9 cellular contexts compared by ENCODE assay signal in genomic region chr3:154904328-154904727, GRCh38.
DNase-seq lines count a peak whose midpoint lies in the region; ATAC-seq and TF ChIP-seq lines count a peak whose summit lies in the region.
"Had no signal": no experiment of that assay in that cellular context is flagged by ENCODE, and none has a peak within 500 bp of the region (broad histone marks: within the 10 kb centered on the region; RNA-seq: fewer than 3 reads in every experiment).

No MANE protein-coding gene starts in this region.

- peaks cover 1% of the 10 kb centered on the region; the same call in 1 of the 2 replicates for H3K9me3 Mint-ChIP-seq in HFFc6

- no peaks in the 10 kb centered on the region for H3K27me3 ChIP-seq in upper lobe of left lung

- TF ChIP-seq POLR2A in upper lobe of left lung (IDR thresholded peaks at IDR 0.05): no peak

- no peaks in the 10 kb centered on the region for H3K9me3 ChIP-seq in upper lobe of left lung

- DNase-seq in D341Med (ENCODE audit: low spot score) (peak; percentile 40), HFFc6 (peak; percentile 33), left kidney (ENCODE audit: low read depth, low spot score) (peak; percentile 48), upper lobe of left lung (no peak), inferior parietal cortex (ENCODE audit: extremely low spot score) (no peak), Ammon's horn (ENCODE audit: low spot score) (no peak)
- DNase-seq: T-helper 17 cell had no signal

- TF ChIP-seq CTCF in HFFc6 (IDR thresholded peaks at IDR 0.05) (peak; percentile 77), WI38 (IDR thresholded peaks at IDR 0.05; ENCODE audit: low read depth, low read length) (peak; percentile 45; the same call in 1 of the 2 replicates), upper lobe of left lung (IDR thresholded peaks at IDR 0.05) (peak in 2 of 6 experiments; percentile 16 to 38)

- no peaks in the 10 kb centered on the region for H3K27me3 Mint-ChIP-seq in HFFc6 (ENCODE audit: insufficient read depth)
- H3K27me3 Mint-ChIP-seq: T-helper 17 cell had no signal

- no peak overlapping the region for H3K4me3 Mint-ChIP-seq in HFFc6
- H3K4me3 Mint-ChIP-seq: T-helper 17 cell had no signal

- no peaks in the 10 kb centered on the region for H3K4me1 ChIP-seq in upper lobe of left lung

- peaks cover 14% of the 10 kb centered on the region for H3K4me1 Mint-ChIP-seq in HFFc6 (ENCODE audit: low read depth)
- H3K4me1 Mint-ChIP-seq: T-helper 17 cell had no signal

- no peak overlapping the region for H3K27ac Mint-ChIP-seq in HFFc6
- H3K27ac Mint-ChIP-seq: T-helper 17 cell had no signal

- TF ChIP-seq EP300 in upper lobe of left lung (IDR thresholded peaks at IDR 0.05): no peak

- H3K27ac ChIP-seq in upper lobe of left lung: no peak overlapping the region

- ATAC-seq in GM21367 (IDR thresholded peaks at IDR 0.05; ENCODE audit: unreplicated experiment) (no peak), upper lobe of left lung (ENCODE audit: low FRiP score in 2 of 2) (no peak)
- ATAC-seq: T-helper 17 cell had no signal

- peaks cover 2% of the 10 kb centered on the region; the same call in 1 of the 2 replicates for H3K36me3 Mint-ChIP-seq in HFFc6 (ENCODE audit: low read depth)

- WGBS in upper lobe of left lung, 2 donors: 25 to 28% methylated on average over 2 of the region's 2 CpGs

- no peaks in the 10 kb centered on the region for H3K36me3 ChIP-seq in upper lobe of left lung

- H3K4me3 ChIP-seq in WI38 (ENCODE audit: low read depth, low read length) (no peak overlapping the region), upper lobe of left lung (no peak overlapping the region)

Comparison
In these comparisons a context has a peak if more than half of its experiments do, and no peak if none do; other contexts are left out.
1. DNase-seq: peak in D341Med (single experiment), HFFc6 (single experiment) and left kidney (single experiment); none in upper lobe of left lung (0 of 2), inferior parietal cortex (single experiment) and Ammon's horn (single experiment).